Comparison of ENCODE assay signal across 8 cellular contexts in genomic region chr7:27160546-27161213, GRCh38. TPM values are rescaled to one million over a fixed set of nuclear protein-coding genes. Genes with fewer than 3 reads are reported as not detected.
DNase-seq lines count a peak whose midpoint lies in the region; ATAC-seq lines count a peak whose summit lies in the region.

No MANE protein-coding gene starts in this region.

- no peaks in the 10 kb centered on the region for H3K9me3 ChIP-seq in ectodermal cell (ENCODE audit: control insufficient read depth, low read length)

- POLR2A ChIA-PET in activated CD4-positive, alpha-beta memory T cell treated with anti-CD3 and anti-CD28 coated beads, Interleukin-2, amount 10 ng/mL, durations not matched to agents 7 days and 5 days (lab: Charles Lee) = interaction anchor here (0.9 to 1.9 kb wide), 3 partner anchors 10 to 481 kb away, joined by 3 to 7 read pairs (median 3); no protein-coding TSS in a partner anchor

- peak overlapping the region; percentile 53 for H3K4me3 Mint-ChIP-seq in activated CD4-positive, alpha-beta memory T cell treated with anti-CD3 and anti-CD28 coated beads, Interleukin-2, amount 10 ng/mL, durations not matched to agents 7 days and 5 days
- H3K4me3 Mint-ChIP-seq in memory B cell = peak overlapping the region; percentile 78

- H3K9me3 Mint-ChIP-seq in activated CD4-positive, alpha-beta memory T cell treated with anti-CD3 and anti-CD28 coated beads, Interleukin-2, amount 10 ng/mL, durations not matched to agents 7 days and 5 days = no peaks in the 10 kb centered on the region
- H3K9me3 Mint-ChIP-seq in memory B cell = no peaks in the 10 kb centered on the region

- ATAC-seq in HG03175 (IDR thresholded peaks at IDR 0.05; ENCODE audit: unreplicated experiment) = peak; percentile 50
- peak; percentile 77 for ATAC-seq in memory B cell (ENCODE audit: low read depth)

- H3K27ac Mint-ChIP-seq in activated CD4-positive, alpha-beta memory T cell treated with anti-CD3 and anti-CD28 coated beads, Interleukin-2, amount 10 ng/mL, durations not matched to agents 7 days and 5 days = no peak overlapping the region
- peak overlapping the region; percentile 33 for H3K27ac Mint-ChIP-seq in memory B cell

- H3K4me1 ChIP-seq in ectodermal cell (ENCODE audit: control insufficient read depth, insufficient read depth, low read length) = no peaks in the 10 kb centered on the region

- H3K4me3 ChIP-seq in ectodermal cell (ENCODE audit: insufficient read depth, low read depth, low read length) = peak overlapping the region; percentile 40

- DNase-seq in NCI-H524 (lab: John Stamatoyannopoulos, UW) (peak; percentile 71 to 74), NCI-H524 treated with DMSO at 0.1 percent for 48 hours (lab: John Stamatoyannopoulos, UW) (no peak), NCI-H748 treated with DMSO at 0.1 percent for 48 hours (lab: John Stamatoyannopoulos, UW) (peak; percentile 62), memory B cell (ENCODE audit: low spot score in 2 of 2) (peak; percentile 87 to 92)
- DNase-seq in activated CD4-positive, alpha-beta memory T cell treated with anti-CD3 and anti-CD28 coated beads, Interleukin-2, amount 10 ng/mL, durations not matched to agents 7 days and 5 days = peak; percentile 79
- DNase-seq in stimulated activated CD4-positive, alpha-beta T cell treated with anti-CD3 and anti-CD28 coated beads, TNF-alpha, amount 100 ng/mL, for 4 hours (ENCODE audit: low read depth in 3 of 3) = peak; percentile 68 to 89 (median 80)

- peaks cover 100% of the 10 kb centered on the region for H3K27me3 ChIP-seq in ectodermal cell (ENCODE audit: control insufficient read depth, insufficient read depth, low read length, poor library complexity, severe bottlenecking)

- peaks cover 18% of the 10 kb centered on the region for H3K4me1 Mint-ChIP-seq in activated CD4-positive, alpha-beta memory T cell treated with anti-CD3 and anti-CD28 coated beads, Interleukin-2, amount 10 ng/mL, durations not matched to agents 7 days and 5 days
- H3K4me1 Mint-ChIP-seq in memory B cell = peaks cover 17% of the 10 kb centered on the region

- CTCF ChIA-PET in activated CD4-positive, alpha-beta memory T cell treated with anti-CD3 and anti-CD28 coated beads, Interleukin-2, amount 10 ng/mL, durations not matched to agents 7 days and 5 days (lab: Charles Lee) = interaction anchor here (0.6 to 2.4 kb wide), 25 partner anchors 9 to 1298 kb away, joined by 3 to 16 read pairs (median 6); partner anchors contain the start of gene HOXA3

- no peaks in the 10 kb centered on the region for H3K36me3 Mint-ChIP-seq in activated CD4-positive, alpha-beta memory T cell treated with anti-CD3 and anti-CD28 coated beads, Interleukin-2, amount 10 ng/mL, durations not matched to agents 7 days and 5 days (ENCODE audit: low read depth)
- peaks cover 2% of the 10 kb centered on the region for H3K36me3 Mint-ChIP-seq in memory B cell

- H3K36me3 ChIP-seq in ectodermal cell (ENCODE audit: control insufficient read depth, insufficient read depth, low read length) = no peaks in the 10 kb centered on the region

- no peak overlapping the region for H3K27ac ChIP-seq in ectodermal cell (ENCODE audit: insufficient read depth, low read depth, low read length, poor library complexity, severe bottlenecking)

- WGBS in ectodermal cell, 2 experiments = 10 to 11% methylated on average over 54 of the region's 54 CpGs

- peaks cover 84% of the 10 kb centered on the region for H3K27me3 Mint-ChIP-seq in activated CD4-positive, alpha-beta memory T cell treated with anti-CD3 and anti-CD28 coated beads, Interleukin-2, amount 10 ng/mL, durations not matched to agents 7 days and 5 days
- H3K27me3 Mint-ChIP-seq in memory B cell = peaks cover 29% of the 10 kb centered on the region

RNA-seq across cellular contexts. Expression of gene HOXA7, which starts 4.2 kb away (rescaled TPM):
- total RNA-seq in activated CD4-positive, alpha-beta memory T cell treated with anti-CD3 and anti-CD28 coated beads, Interleukin-2, amount 10 ng/mL, durations not matched to agents 7 days and 5 days = not detected
- polyA plus RNA-seq in ectodermal cell (2013, experiment 1 of 4) = 0.72 TPM
- 0.16 TPM for polyA plus RNA-seq in ectodermal cell (2013, experiment 2 of 4)
- polyA plus RNA-seq in ectodermal cell (2013, experiment 3 of 4) = 1.9 TPM
- polyA plus RNA-seq in ectodermal cell (2013, experiment 4 of 4) = 0.89 TPM

RNA-seq across cellular contexts. Expression of gene HOXA9, which starts 4.7 kb away (rescaled TPM):
- total RNA-seq in activated CD4-positive, alpha-beta memory T cell treated with anti-CD3 and anti-CD28 coated beads, Interleukin-2, amount 10 ng/mL, durations not matched to agents 7 days and 5 days = not detected
- 0.19 TPM for polyA plus RNA-seq in ectodermal cell (2013, experiment 1 of 4)
- polyA plus RNA-seq in ectodermal cell (2013, experiment 2 of 4) = 0.20 TPM
- polyA plus RNA-seq in ectodermal cell (2013, experiment 3 of 4) = 0.69 TPM
- 1.1 TPM for polyA plus RNA-seq in ectodermal cell (2013, experiment 4 of 4)

RNA-seq across cellular contexts. Expression of gene HOXA3, which starts 8.3 kb away (rescaled TPM):
- total RNA-seq in activated CD4-positive, alpha-beta memory T cell treated with anti-CD3 and anti-CD28 coated beads, Interleukin-2, amount 10 ng/mL, durations not matched to agents 7 days and 5 days = not detected
- 1.1 TPM for polyA plus RNA-seq in ectodermal cell (2013, experiment 1 of 4)
- 0.48 TPM for polyA plus RNA-seq in ectodermal cell (2013, experiment 2 of 4)
- 4.6 TPM for polyA plus RNA-seq in ectodermal cell (2013, experiment 3 of 4)
- polyA plus RNA-seq in ectodermal cell (2013, experiment 4 of 4) = 2.6 TPM

RNA-seq across cellular contexts. Expression of gene HOXA6, which starts 13.1 kb away (rescaled TPM):
- total RNA-seq in activated CD4-positive, alpha-beta memory T cell treated with anti-CD3 and anti-CD28 coated beads, Interleukin-2, amount 10 ng/mL, durations not matched to agents 7 days and 5 days = not detected
- not detected for polyA plus RNA-seq in ectodermal cell (2013, experiment 1 of 4)
- polyA plus RNA-seq in ectodermal cell (2013, experiment 2 of 4) = not detected
- polyA plus RNA-seq in ectodermal cell (2013, experiment 3 of 4) = 0.27 TPM
- 0.49 TPM for polyA plus RNA-seq in ectodermal cell (2013, experiment 4 of 4)

RNA-seq across cellular contexts. Expression of gene HOXA10, which starts 13.4 kb away (rescaled TPM):
- total RNA-seq in activated CD4-positive, alpha-beta memory T cell treated with anti-CD3 and anti-CD28 coated beads, Interleukin-2, amount 10 ng/mL, durations not matched to agents 7 days and 5 days = not detected
- not detected for polyA plus RNA-seq in ectodermal cell (2013, experiment 1 of 4)
- polyA plus RNA-seq in ectodermal cell (2013, experiment 2 of 4) = not detected
- not detected for polyA plus RNA-seq in ectodermal cell (2013, experiment 3 of 4)
- not detected for polyA plus RNA-seq in ectodermal cell (2013, experiment 4 of 4)
